In genomic region chrX:135087867-135088266, GRCh38 we compare ENCODE assay signal across 33 cellular contexts. TPM values are rescaled to one million over a fixed set of nuclear protein-coding genes. Genes with fewer than 3 reads are reported as not detected.
A peak's percentile ranks its signal among the peaks of the same experiment; 100 is the strongest.
DNase-seq lines count a peak whose midpoint lies in the region; ATAC-seq and TF ChIP-seq lines count a peak whose summit lies in the region.
"Had no signal": no experiment of that assay in that cellular context is flagged by ENCODE, and none has a peak within 500 bp of the region (broad histone marks: within the 10 kb centered on the region; RNA-seq: fewer than 3 reads in every experiment).

No MANE protein-coding gene starts in this region.

- no peak for ATAC-seq in gastroesophageal sphincter
- ATAC-seq in stimulated activated naive CD8-positive, alpha-beta T cell treated with anti-CD3 and anti-CD28 coated beads, Interleukin-15, amount 100 ng/mL, for 72 hours: no peak
- ATAC-seq: GM23338; lower lobe of right lung; naive thymus-derived CD8-positive, alpha-beta T cell; T-helper 17 cell had no signal

- peaks cover 9% of the 10 kb centered on the region for H3K27me3 Mint-ChIP-seq in stimulated activated naive CD8-positive, alpha-beta T cell treated with anti-CD3 and anti-CD28 coated beads, Interleukin-15, amount 100 ng/mL, for 72 hours
- H3K27me3 Mint-ChIP-seq: central memory CD8-positive, alpha-beta T cell had no signal

- H3K4me3 ChIP-seq in gastroesophageal sphincter: no peak overlapping the region
- H3K4me3 ChIP-seq: GM23338, lower lobe of right lung, sigmoid colon, transverse colon had no signal

- H3K4me3 Mint-ChIP-seq in stimulated activated naive CD8-positive, alpha-beta T cell treated with anti-CD3 and anti-CD28 coated beads, Interleukin-15, amount 100 ng/mL, for 72 hours: no peak overlapping the region
- H3K4me3 Mint-ChIP-seq: activated CD4-positive, alpha-beta memory T cell treated with anti-CD3 and anti-CD28 coated beads for 36 hours; central memory CD8-positive, alpha-beta T cell; GM23338; HFFc6; naive thymus-derived CD8-positive, alpha-beta T cell; T-helper 17 cell had no signal

- no peak overlapping the region for H3K27ac Mint-ChIP-seq in stimulated activated naive CD8-positive, alpha-beta T cell treated with anti-CD3 and anti-CD28 coated beads, Interleukin-15, amount 100 ng/mL, for 72 hours
- H3K27ac Mint-ChIP-seq: activated CD4-positive, alpha-beta memory T cell treated with anti-CD3 and anti-CD28 coated beads for 36 hours; GM23338; HFFc6; naive thymus-derived CD8-positive, alpha-beta T cell; T-helper 17 cell had no signal

- no peaks in the 10 kb centered on the region for H3K9me3 ChIP-seq in gastroesophageal sphincter
- H3K9me3 ChIP-seq: lower lobe of right lung, sigmoid colon, transverse colon had no signal

- H3K36me3 ChIP-seq in gastroesophageal sphincter: no peaks in the 10 kb centered on the region
- H3K36me3 ChIP-seq: lower lobe of right lung, sigmoid colon, transverse colon had no signal

- 69 to 100% methylated on average over 1 to 2 of the region's 3 CpGs for WGBS in gastroesophageal sphincter (ENCODE audit: low coverage in 1 of 2), 2 donors

- DNase-seq in DMS 273 treated with DMSO at 0.1 percent for 48 hours (lab: John Stamatoyannopoulos, UW) (peak; percentile 86), MV-4-11 (lab: John Stamatoyannopoulos, UW) (peak; percentile 6), RPMI7951 (ENCODE audit: low read depth) (peak; percentile 70), myocyte (ENCODE audit: low read depth) (peak; percentile 36), SIG-M5 (lab: John Stamatoyannopoulos, UW) (no peak)
- DNase-seq in activated effector memory CD4-positive, alpha-beta T cell treated with Interleukin-2 at 50 U/mL for 16 hours: no peak
- DNase-seq in stimulated activated naive CD8-positive, alpha-beta T cell treated with anti-CD3 and anti-CD28 coated beads, Interleukin-15, amount 100 ng/mL, for 72 hours: no peak
- DNase-seq: activated CD4-positive, alpha-beta memory T cell treated with anti-CD3 and anti-CD28 coated beads for 36 hours; activated CD4-positive, alpha-beta T cell treated with anti-CD3 and anti-CD28 coated beads for 1 hour; activated naive CD4-positive, alpha-beta T cell treated with Interleukin-2 at 50 U/mL for 16 hours; COR-L47; DMS79 treated with DMSO at 0.1 percent for 48 hours; foreskin melanocyte; HFFc6; lower lobe of right lung; naive thymus-derived CD8-positive, alpha-beta T cell; NCI-H1092 treated with DMSO at 0.1 percent for 48 hours; NCI-H187 treated with DMSO at 0.1 percent for 48 hours; NCI-H774; occipital lobe; sigmoid colon; stimulated activated CD4-positive, alpha-beta T cell treated with anti-CD3 and anti-CD28 coated beads, Interleukin-4, amount 100 ng/mL, for 1 hour; T-helper 17 cell; transverse colon had no signal

- H3K4me1 ChIP-seq in gastroesophageal sphincter: no peaks in the 10 kb centered on the region
- H3K4me1 ChIP-seq: lower lobe of right lung, sigmoid colon, transverse colon had no signal

- H3K27me3 ChIP-seq in gastroesophageal sphincter: no peaks in the 10 kb centered on the region
- H3K27me3 ChIP-seq: sigmoid colon, transverse colon had no signal

- no peaks in the 10 kb centered on the region for H3K9me3 Mint-ChIP-seq in stimulated activated naive CD8-positive, alpha-beta T cell treated with anti-CD3 and anti-CD28 coated beads, Interleukin-15, amount 100 ng/mL, for 72 hours
- H3K9me3 Mint-ChIP-seq: activated CD4-positive, alpha-beta memory T cell treated with anti-CD3 and anti-CD28 coated beads for 36 hours; central memory CD8-positive, alpha-beta T cell; naive thymus-derived CD8-positive, alpha-beta T cell had no signal

- TF ChIP-seq EP300 in gastroesophageal sphincter (IDR thresholded peaks at IDR 0.05): no peak

- TF ChIP-seq CTCF in gastroesophageal sphincter (IDR thresholded peaks at IDR 0.05): no peak

- no peak overlapping the region for H3K27ac ChIP-seq in gastroesophageal sphincter
- H3K27ac ChIP-seq: C4-2B, lower lobe of right lung, sigmoid colon, transverse colon had no signal

- H3K4me1 Mint-ChIP-seq in stimulated activated naive CD8-positive, alpha-beta T cell treated with anti-CD3 and anti-CD28 coated beads, Interleukin-15, amount 100 ng/mL, for 72 hours: peaks cover 7% of the 10 kb centered on the region
- H3K4me1 Mint-ChIP-seq: central memory CD8-positive, alpha-beta T cell had no signal

- TF ChIP-seq POLR2A in gastroesophageal sphincter (IDR thresholded peaks at IDR 0.05): no peak

RNA-seq across cellular contexts. Expression of gene SMIM10L2B, which starts 10.6 kb away (rescaled TPM):
- 0.39 TPM in 1 of 2 replicates, not detected in the other for total RNA-seq in RPMI7951 (2014; rRNA removed; shearing (Covaris generic))
- total RNA-seq in myocyte (0.40 and 0.68 TPM in 2 replicates), gastroesophageal sphincter (1 to 10 TPM in 3 of 4 donors, under 1 TPM in 1; 0.42 to 2.1 (median 1.4) TPM)
- 0.48 TPM for polyA plus RNA-seq in myocyte (2012)

RNA-seq across cellular contexts. Expression of gene ETDB, which starts 32.5 kb away (rescaled TPM):
- total RNA-seq in RPMI7951 (2014; rRNA removed; shearing (Covaris generic)): not detected in 2 replicates
- total RNA-seq in myocyte (not detected in 2 replicates), gastroesophageal sphincter (not detected)
- not detected for polyA plus RNA-seq in myocyte (2012)
- total RNA-seq: activated CD4-positive, alpha-beta memory T cell treated with anti-CD3 and anti-CD28 coated beads for 36 hours; dermis microvascular lymphatic vessel endothelial cell; esophagus mucosa; GM23338; HFFc6; kidney epithelial cell; lower lobe of right lung; naive thymus-derived CD8-positive, alpha-beta T cell; occipital lobe; pulmonary artery endothelial cell; sigmoid colon; T-helper 17 cell; transverse colon had no signal
- polyA plus RNA-seq: AG04450; GM23338; naive thymus-derived CD8-positive, alpha-beta T cell; sigmoid colon had no signal

RNA-seq across cellular contexts. Expression of gene RTL8A, which starts 35.9 kb away (rescaled TPM):
- 16.2 and 17.9 TPM in 2 replicates for total RNA-seq in RPMI7951 (2014; rRNA removed; shearing (Covaris generic))
- total RNA-seq in myocyte: 12.0 and 28.3 TPM in 2 replicates
- 85.5 TPM for polyA plus RNA-seq in myocyte (2012)
- total RNA-seq in gastroesophageal sphincter: 10 to 100 TPM; 25.1 to 43.9 (median 30.8) TPM

RNA-seq across cellular contexts. Expression of gene RTL8C, which starts 55.7 kb away (rescaled TPM):
- total RNA-seq in RPMI7951 (2014; rRNA removed; shearing (Covaris generic)): 69.9 and 96.6 TPM in 2 replicates
- 152 and 179 TPM in 2 replicates for total RNA-seq in myocyte
- polyA plus RNA-seq in myocyte (2012): 302 TPM
- 100 to 1,000 TPM in 3 of 4 donors, 10 to 100 TPM in 1; 96.1 to 154 (median 130) TPM for total RNA-seq in gastroesophageal sphincter

Comparison
In these comparisons a context has a peak if more than half of its experiments do, and no peak if none do; other contexts are left out.
1. DNase-seq: peak in DMS 273 treated with DMSO at 0.1 percent for 48 hours (single experiment), MV-4-11 (single experiment), RPMI7951 (single experiment) and myocyte (single experiment); none in SIG-M5 (single experiment), activated effector memory CD4-positive, alpha-beta T cell treated with Interleukin-2 at 50 U/mL for 16 hours (single experiment) and stimulated activated naive CD8-positive, alpha-beta T cell treated with anti-CD3 and anti-CD28 coated beads, Interleukin-15, amount 100 ng/mL, for 72 hours (0 of 2).